In genomic region chr11:133951484-133952198, GRCh38 we compare ENCODE assay signal across 8 cellular contexts. TPM values are rescaled to one million over a fixed set of nuclear protein-coding genes. Genes with fewer than 3 reads are reported as not detected.
A peak's percentile ranks its signal among the peaks of the same experiment; 100 is the strongest.
DNase-seq lines count a peak whose midpoint lies in the region; ATAC-seq and TF ChIP-seq lines count a peak whose summit lies in the region.
"Had no signal": no experiment of that assay in that cellular context is flagged by ENCODE, and none has a peak within 500 bp of the region (broad histone marks: within the 10 kb centered on the region; RNA-seq: fewer than 3 reads in every experiment).

No MANE protein-coding gene starts in this region.

- no peak for TF ChIP-seq RAD21 in IMR-90 (IDR thresholded peaks at IDR 0.05; ENCODE audit: low read length)

- H3K9me3 ChIP-seq in IMR-90 (ENCODE audit: control insufficient read depth, insufficient read depth, low read length), result no peaks in the 10 kb centered on the region
- no peaks in the 10 kb centered on the region for H3K9me3 ChIP-seq in iPS-18a (ENCODE audit: control insufficient read depth, low read depth, low read length)
- no peaks in the 10 kb centered on the region for H3K9me3 ChIP-seq in right lobe of liver

- H3K27me3 ChIP-seq in IMR-90 (ENCODE audit: control insufficient read depth, insufficient read depth, low read length) (peaks cover 52% of the 10 kb centered on the region), iPS-18a (ENCODE audit: control insufficient read depth, insufficient read depth, low read length) (peaks cover 22% of the 10 kb centered on the region), right lobe of liver (peaks cover 0 to 10% of the 10 kb centered on the region in 2 donors)

- no peak overlapping the region for H2BK5ac ChIP-seq in IMR-90 (ENCODE audit: low read depth, low read length, poor library complexity, severe bottlenecking)

- DNase-seq in IMR-90 (peak; percentile 4), right lobe of liver (no peak)
- DNase-seq in NK-92 treated with Interleukin-12 subunit alpha and Interleukin-12 subunit beta, amount 100 ng/mL, for 24 hours (lab: John Stamatoyannopoulos, UW), result no peak
- DNase-seq: RPMI8226 had no signal

- no peaks in the 10 kb centered on the region for H3K36me3 ChIP-seq in IMR-90 (ENCODE audit: control insufficient read depth, insufficient read depth, low read length)
- no peaks in the 10 kb centered on the region for H3K36me3 ChIP-seq in iPS-18a (ENCODE audit: control insufficient read depth, low read depth, low read length)
- H3K36me3 ChIP-seq in right lobe of liver, result no peaks in the 10 kb centered on the region

- no peak overlapping the region for H3K9ac ChIP-seq in IMR-90 (ENCODE audit: low read depth, low read length)
- H3K9ac ChIP-seq in iPS-18a (ENCODE audit: low read length), result peak overlapping the region; percentile 33

- no TSS peak for BruUV-seq in IMR-90 (replicated peaks; lab: Mats Ljungman, UMichigan)

- WGBS in IMR-90 (ENCODE audit: extremely low coverage in 2 of 2, insufficient read length in 1 of 2), 2 experiments, result 19% methylated on average over 8 of the region's 25 CpGs; no CpG with 5 or more reads in 1 of the 2 experiments
- WGBS in right lobe of liver (ENCODE audit: insufficient coverage, low coverage, low lambda C conversion rate, missing lambda C conversion rate), result 40% methylated on average over 2 of the region's 25 CpGs

- no peak overlapping the region for H2BK15ac ChIP-seq in IMR-90 (ENCODE audit: low read depth, low read length)

- H4K91ac ChIP-seq in IMR-90 (ENCODE audit: insufficient read depth, low read depth, low read length), result no peak overlapping the region

- no peak overlapping the region; the same call in 1 of the 2 replicates for H3K4me2 ChIP-seq in IMR-90 (ENCODE audit: low read depth, low read length)

- ATAC-seq in IMR-90 (ENCODE audit: low read depth) (no peak), HG03457 (IDR thresholded peaks at IDR 0.05; ENCODE audit: unreplicated experiment) (no peak), right lobe of liver (no peak)

- no peak overlapping the region for H2AK9ac ChIP-seq in IMR-90 (replicated peaks; ENCODE audit: low read depth, low read length, poor library complexity)

- no peak overlapping the region for H2BK120ac ChIP-seq in IMR-90 (ENCODE audit: low read depth, low read length)

- intact Hi-C loops in IMR-90 (cut with micrococcal nuclease) (no loop called here), right lobe of liver (cut with DNase I) (no loop called here)

- in situ Hi-C loops in IMR-90 (cut with MboI; ENCODE audit: low sequenced_read_pairs), result no loop called here

- H3K9me1 ChIP-seq in IMR-90 (ENCODE audit: insufficient read depth, low read length), result no peaks in the 10 kb centered on the region

- no peak overlapping the region for H4K5ac ChIP-seq in IMR-90 (ENCODE audit: low read depth, low read length)

- no peak overlapping the region for H3K27ac ChIP-seq in IMR-90 (ENCODE audit: insufficient read depth, low read length)
- peak overlapping the region; percentile 59 for H3K27ac ChIP-seq in VCaP
- H3K27ac ChIP-seq in iPS-18a (ENCODE audit: low read length), result peak overlapping the region; percentile 10
- peak overlapping the region; percentile 63 for H3K27ac ChIP-seq in temporal lobe (ENCODE audit: low read depth, low read length)
- H3K27ac ChIP-seq in right lobe of liver, result no peak overlapping the region

- no peak overlapping the region for H3K18ac ChIP-seq in IMR-90 (ENCODE audit: low read depth, low read length)

- POLR2A ChIA-PET in IMR-90 (lab: Charles Lee; ENCODE audit: unreplicated experiment), result no interaction called here

- H2AK5ac ChIP-seq in IMR-90 (ENCODE audit: low read depth, low read length), result no peak overlapping the region

- no peak overlapping the region for H3K4me3 ChIP-seq in IMR-90 (ENCODE audit: insufficient read depth, low read depth, low read length)
- H3K4me3 ChIP-seq in iPS-18a (ENCODE audit: low read length), result peak overlapping the region; percentile 47
- no peak overlapping the region for H3K4me3 ChIP-seq in right lobe of liver

- no peak overlapping the region for H3K4ac ChIP-seq in IMR-90 (ENCODE audit: low read depth, low read length)

- H3K79me1 ChIP-seq in IMR-90 (ENCODE audit: low read depth in 1 of 2, low read length in 2 of 2), result no peaks in the 10 kb centered on the region

- no peak overlapping the region for H4K8ac ChIP-seq in IMR-90 (ENCODE audit: low read depth in 2 of 2, low read length in 2 of 2)

- dilution Hi-C loops in IMR-90 (cut with HindIII; ENCODE audit: low sequenced_read_pairs, unreplicated experiment), result no loop called here

- CTCF ChIA-PET in IMR-90 (lab: Yijun Ruan, JAX), result no interaction called here

- TF ChIP-seq POLR2A in IMR-90 (IDR thresholded peaks at IDR 0.05; ENCODE audit: low read depth, low read length), result no peak
- no peak for TF ChIP-seq POLR2A in right lobe of liver (IDR thresholded peaks at IDR 0.05)

- H3K56ac ChIP-seq in IMR-90 (ENCODE audit: extremely low read depth, insufficient read depth, low read length), result no peak overlapping the region

- TF ChIP-seq CTCF in IMR-90 (conservative IDR thresholded peaks at IDR 0.05; ENCODE audit: low read depth, low read length) (no peak), VCaP (conservative IDR thresholded peaks at IDR 0.05) (no peak), right lobe of liver (IDR thresholded peaks at IDR 0.05) (no peak)

- H3K14ac ChIP-seq in IMR-90 (replicated peaks; ENCODE audit: low read depth, low read length), result no peak overlapping the region

- peak overlapping the region; percentile 56 for H2AFZ ChIP-seq in IMR-90 (replicated peaks; ENCODE audit: low read length, poor library complexity)

- H3K4me1 ChIP-seq in IMR-90 (ENCODE audit: control insufficient read depth, insufficient read depth, low read length) (peaks cover 2% of the 10 kb centered on the region; the same call in 1 of the 2 replicates), iPS-18a (ENCODE audit: control insufficient read depth, low read depth, low read length) (peaks cover 60% of the 10 kb centered on the region), right lobe of liver (peaks cover 0 to 4% (median 0%) of the 10 kb centered on the region in 4 donors)

- H2BK20ac ChIP-seq in IMR-90 (ENCODE audit: low read depth, low read length), result no peak overlapping the region

- no peak overlapping the region for H3K23ac ChIP-seq in IMR-90 (ENCODE audit: low read depth, low read length)

- H4K20me1 ChIP-seq in IMR-90 (ENCODE audit: insufficient read depth, low read length), result no peaks in the 10 kb centered on the region

TF ChIP-seq in IMR-90, 13 proteins besides CTCF, POLR2A, EP300 and RAD21:
- TF ChIP-seq CHD1 (IDR thresholded peaks at IDR 0.05; ENCODE audit: low read depth, low read length), result no peak

RNA-seq across cellular contexts. Expression of gene IGSF9B, which starts 5.1 kb away (rescaled TPM):
- under 0.01 TPM in 1 of 2 replicates, not detected in the other for total RNA-seq in IMR-90 (2012; rRNA removed)
- polyA plus RNA-seq in IMR-90 (2012; rRNA removed), result 0.10 and 0.13 TPM in 2 replicates
- 0.07 TPM in 1 of 2 replicates, not detected in the other for polyA plus RNA-seq in IMR-90 (2012; cell fraction: cytosol; rRNA removed)
- polyA plus RNA-seq in IMR-90 (2012; cell fraction: nucleus; rRNA removed; ENCODE audit: low replicate concordance), result 0.47 and 0.55 TPM in 2 replicates
- total RNA-seq in temporal lobe, result 6.9 TPM
- total RNA-seq in right lobe of liver, result under 1 TPM in 2 of 6 experiments, not detected in 4; 0.15 to 0.23 TPM

Comparison
In these comparisons a context has a peak if more than half of its experiments do, and no peak if none do; other contexts are left out.
1. H3K27ac ChIP-seq: peak in VCaP (single experiment), iPS-18a (single experiment) and temporal lobe (single experiment); none in IMR-90 (single experiment) and right lobe of liver (0 of 3).